In genomic region chr16:14389359-14389758, GRCh38 we compare ENCODE assay signal across 17 cellular contexts.
DNase-seq lines count a peak whose midpoint lies in the region; ATAC-seq, FAIRE-seq and TF ChIP-seq lines count a peak whose summit lies in the region.
"Had no signal": no experiment of that assay in that cellular context is flagged by ENCODE, and none has a peak within 500 bp of the region (broad histone marks: within the 10 kb centered on the region; RNA-seq: fewer than 3 reads in every experiment).

No MANE protein-coding gene starts in this region.

- H3K4me2 ChIP-seq in A549 (no peak overlapping the region), keratinocyte (ENCODE audit: control insufficient read depth, extremely low read depth, insufficient read depth, low read depth, low read length) (no peak overlapping the region)
- H3K4me2 ChIP-seq: BLaER1 treated with 17β-estradiol and CSF1 and Interleukin-3, amounts not matched to agents 10 nM and 100 nM had no signal

- TF ChIP-seq RAD21 in A549 (conservative IDR thresholded peaks at IDR 0.05 in 1 of 2, IDR thresholded peaks at IDR 0.05 in 1 of 2), result no peak

- CTCF ChIA-PET in A549 (lab: Yijun Ruan, JAX) (interaction anchor here (1.6 kb wide), 1 partner anchor 139 kb away, joined by 3 read pairs; no protein-coding TSS in a partner anchor), RWPE1 (lab: Yijun Ruan, JAX) (interaction anchor here (0.5 kb wide), 1 partner anchor 414 kb away, joined by 3 read pairs; no protein-coding TSS in a partner anchor)

- no peaks in the 10 kb centered on the region for H3K79me2 ChIP-seq in keratinocyte (ENCODE audit: control insufficient read depth, insufficient read depth, low read length)

- ATAC-seq in A549 (no peak), HG02759 (IDR thresholded peaks at IDR 0.05; ENCODE audit: unreplicated experiment) (no peak), HG02870 (IDR thresholded peaks at IDR 0.05; ENCODE audit: unreplicated experiment) (no peak), psoas muscle (no peak)
- ATAC-seq: CD8-positive, alpha-beta T cell; GM12878 had no signal

- POLR2A ChIA-PET in A549 (lab: Yijun Ruan, JAX), result no interaction called here
- POLR2A ChIA-PET in RWPE1 (lab: Yijun Ruan, JAX; ENCODE audit: low non-redundant PET), result interaction anchor here (0.5 kb wide), 1 partner anchor 100 kb away, joined by 3 read pairs; no protein-coding TSS in a partner anchor

- WGBS in A549 (ENCODE audit: missing lambda C conversion rate), result 100% methylated on average over 1 of the region's 1 CpG
- 85 to 100% (median 100%) methylated on average over 1 of the region's 1 CpG for WGBS in psoas muscle, 3 donors

- peaks cover 10% of the 10 kb centered on the region; the same call in 2 of the 3 replicates for H3K9me3 ChIP-seq in A549
- no peaks in the 10 kb centered on the region for H3K9me3 ChIP-seq in keratinocyte (ENCODE audit: control insufficient read depth, low read depth, low read length)
- no peaks in the 10 kb centered on the region for H3K9me3 ChIP-seq in psoas muscle

- H3K27ac ChIP-seq in A549, result peak overlapping the region; percentile 35 to 74; a peak in 4 of 6 replicates
- no peak overlapping the region for H3K27ac ChIP-seq in RWPE1
- H3K27ac ChIP-seq in keratinocyte (ENCODE audit: control insufficient read depth, insufficient read depth, low read length), result no peak overlapping the region
- H3K27ac ChIP-seq in psoas muscle, result no peak overlapping the region
- H3K27ac ChIP-seq: BLaER1 treated with 17β-estradiol and CSF1 and Interleukin-3, amounts not matched to agents 10 nM and 100 nM had no signal

- intact Hi-C loops in psoas muscle (cut with DNase I), result no loop called here

- DNase-seq in A549 (ENCODE audit: low read depth in 1 of 2, low spot score in 1 of 2), result no peak
- peak; percentile 49 for DNase-seq in RWPE1 (ENCODE audit: low spot score)
- DNase-seq in epithelial cell of esophagus (ENCODE audit: low read depth), result peak; percentile 73
- DNase-seq in keratinocyte (ENCODE audit: low read depth, low spot score), result no peak
- DNase-seq in KBM-7, result no peak
- DNase-seq in psoas muscle, result no peak
- DNase-seq: 8988T; Calu3; CD8-positive, alpha-beta T cell; DMS79 treated with DMSO at 0.1 percent for 48 hours; GF-D8; HCEC 1CT; HFFc6 had no signal

- no peak for TF ChIP-seq EP300 in A549 (IDR thresholded peaks at IDR 0.05)

- H3K27me3 ChIP-seq in keratinocyte (ENCODE audit: control insufficient read depth, extremely low read depth, insufficient read depth, low read length) (no peaks in the 10 kb centered on the region), psoas muscle (ENCODE audit: insufficient read depth in 3 of 3, low read length in 2 of 3) (no peaks in the 10 kb centered on the region)
- H3K27me3 ChIP-seq: BLaER1 treated with 17β-estradiol and CSF1 and Interleukin-3, amounts not matched to agents 10 nM and 100 nM had no signal

- no peak overlapping the region for H3K9ac ChIP-seq in keratinocyte (ENCODE audit: control insufficient read depth, extremely low read depth, insufficient read depth, low read length)
- H3K9ac ChIP-seq: BLaER1 treated with 17β-estradiol and CSF1 and Interleukin-3, amounts not matched to agents 10 nM and 100 nM had no signal

- no peaks in the 10 kb centered on the region for H3K9me1 ChIP-seq in keratinocyte (ENCODE audit: control insufficient read depth, extremely low read depth, insufficient read depth, low read length)

- FAIRE-seq in A549 (lab: Jason Lieb, UNC), result no peak
- FAIRE-seq in keratinocyte (lab: Jason Lieb, UNC), result peak; percentile 44
- FAIRE-seq: GM12878 had no signal

- in situ Hi-C loops in KBM-7 (cut with MboI; ENCODE audit: low pct_unique_long_range_greater_than_20kb, low sequenced_read_pairs), result no loop called here

- peaks cover 12% of the 10 kb centered on the region; the same call in 1 of the 3 replicates for H3K4me1 ChIP-seq in A549
- H3K4me1 ChIP-seq in keratinocyte (ENCODE audit: control insufficient read depth, extremely low read depth, insufficient read depth, low read length), result no peaks in the 10 kb centered on the region
- H3K4me1 ChIP-seq in psoas muscle, result no peaks in the 10 kb centered on the region

- no peak for TF ChIP-seq POLR2A in A549 (IDR thresholded peaks at IDR 0.05; ENCODE audit: low read length)

- H3K36me3 ChIP-seq in keratinocyte (ENCODE audit: control insufficient read depth in 2 of 2, extremely low read depth in 1 of 2, insufficient read depth in 2 of 2, low read length in 2 of 2) (no peaks in the 10 kb centered on the region), psoas muscle (ENCODE audit: insufficient read depth in 1 of 2, low read depth in 1 of 2) (no peaks in the 10 kb centered on the region)
- H3K36me3 ChIP-seq: BLaER1 treated with 17β-estradiol and CSF1 and Interleukin-3, amounts not matched to agents 10 nM and 100 nM had no signal

- dilution Hi-C loops in keratinocyte (cut with MboI; ENCODE audit: extremely low pct_ligation_motif_present, low sequenced_read_pairs), result no loop called here

- no peaks in the 10 kb centered on the region for H4K20me1 ChIP-seq in keratinocyte (ENCODE audit: control insufficient read depth, extremely low read depth, insufficient read depth, low read length)
- H4K20me1 ChIP-seq: BLaER1 treated with 17β-estradiol and CSF1 and Interleukin-3, amounts not matched to agents 10 nM and 100 nM had no signal

- H3K4me3 ChIP-seq in A549, result no peak overlapping the region
- H3K4me3 ChIP-seq in epithelial cell of esophagus (ENCODE audit: low read length), result no peak overlapping the region
- H3K4me3 ChIP-seq in keratinocyte (ENCODE audit: control insufficient read depth in 2 of 3, extremely low read depth in 1 of 3, insufficient read depth in 2 of 3, low read depth in 1 of 3, low read length in 3 of 3), result no peak overlapping the region
- H3K4me3 ChIP-seq in psoas muscle, result no peak overlapping the region
- H3K4me3 ChIP-seq: BLaER1 treated with 17β-estradiol and CSF1 and Interleukin-3, amounts not matched to agents 10 nM and 100 nM; GM12878 had no signal

- TF ChIP-seq CTCF in A549 (IDR thresholded peaks at IDR 0.05) (no peak), RWPE1 (conservative IDR thresholded peaks at IDR 0.05; ENCODE audit: low read depth) (no peak), epithelial cell of esophagus (IDR thresholded peaks at IDR 0.05; ENCODE audit: insufficient read depth, low read depth, low read length, missing control alignments) (no peak), keratinocyte (optimal IDR thresholded peaks at IDR 0.05 in 1 of 3, IDR thresholded peaks at IDR 0.05 in 1 of 3, conservative IDR thresholded peaks at IDR 0.05 in 1 of 3; ENCODE audit: extremely low read depth in 1 of 3, insufficient read depth in 2 of 3, low read length in 3 of 3) (no peak), psoas muscle (IDR thresholded peaks at IDR 0.05) (no peak)

- no peak overlapping the region for H2AFZ ChIP-seq in keratinocyte (ENCODE audit: control insufficient read depth, low read length)

TF ChIP-seq in A549, 52 proteins besides CTCF, POLR2A, EP300 and RAD21:
- TF ChIP-seq TP53 (CRISPR knock-in tag; IDR thresholded peaks at IDR 0.05) (no peak), EHF (CRISPR knock-in tag; IDR thresholded peaks at IDR 0.05) (no peak)
TF ChIP-seq in A549: peak in this region for 0.

Comparison
In these comparisons a context has a peak if more than half of its experiments do, and no peak if none do; other contexts are left out.
1. DNase-seq: peak in RWPE1 (single experiment) and epithelial cell of esophagus (single experiment); none in A549 (0 of 2), keratinocyte (single experiment), KBM-7 (single experiment) and psoas muscle (0 of 2).
2. H3K27ac ChIP-seq: peak in A549 (2 of 2); none in RWPE1 (single experiment), keratinocyte (single experiment) and psoas muscle (single experiment).